ENCODE assay signal across 13 cellular contexts in the genomic region with DNA sequence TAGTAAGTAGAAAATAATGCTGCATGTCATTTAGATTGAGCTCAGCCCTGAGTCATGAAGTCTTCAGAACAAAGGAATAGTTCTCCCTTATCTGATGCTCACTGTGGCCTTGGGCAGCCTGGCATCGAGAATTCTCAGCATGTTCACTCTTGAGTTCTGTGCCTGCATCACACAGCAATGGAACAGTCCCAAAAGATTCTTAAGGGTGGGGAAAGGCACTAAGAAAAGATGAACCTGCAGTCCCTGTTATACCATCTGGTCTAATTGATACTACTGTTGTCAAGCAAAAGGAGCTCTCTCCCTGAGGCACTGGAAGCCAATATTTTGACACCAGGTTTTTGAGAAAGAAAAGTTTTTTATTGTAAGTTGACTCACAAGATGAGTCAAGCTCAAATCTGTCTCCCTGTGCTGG. TPM values are rescaled to one million over a fixed set of nuclear protein-coding genes. Genes with fewer than 3 reads are reported as not detected.
DNase-seq lines count a peak whose midpoint lies in the region; ATAC-seq, FAIRE-seq and TF ChIP-seq lines count a peak whose summit lies in the region.
"Had no signal": no experiment of that assay in that cellular context is flagged by ENCODE, and none has a peak within 500 bp of the region (broad histone marks: within the 10 kb centered on the region; RNA-seq: fewer than 3 reads in every experiment).

No MANE protein-coding gene starts in this region.

- no peak overlapping the region for H3K4me3 ChIP-seq in A549
- H3K4me3 ChIP-seq: psoas muscle, tibial nerve had no signal

- no peak for TF ChIP-seq POLR2A in A549 (IDR thresholded peaks at IDR 0.05; ENCODE audit: low read length)

- H3K9me3 ChIP-seq in A549, result peaks cover 77% of the 10 kb centered on the region
- H3K9me3 ChIP-seq: psoas muscle, tibial nerve had no signal

- CTCF ChIA-PET in A549 (lab: Yijun Ruan, JAX), result interaction anchor here (1.6 kb wide), 1 partner anchor 11 kb away, joined by 5 read pairs; no protein-coding TSS in a partner anchor

- H3K4me1 ChIP-seq in A549, result no peaks in the 10 kb centered on the region
- H3K4me1 ChIP-seq: psoas muscle, tibial nerve had no signal

- H3K27ac ChIP-seq in A549, result no peak overlapping the region
- H3K27ac ChIP-seq: psoas muscle, tibial nerve had no signal

- DNase-seq in A549 (ENCODE audit: low read depth in 1 of 2, low spot score in 1 of 2) (no peak), ELR (ENCODE audit: low read depth) (peak; percentile 48), amniotic epithelial cell (ENCODE audit: low read depth) (peak; percentile 43), kidney glomerular epithelial cell (lab: John Stamatoyannopoulos, UW) (peak; percentile 4), GM03348 (ENCODE audit: low spot score) (no peak)
- no peak for DNase-seq in stimulated activated CD4-positive, alpha-beta T cell treated with anti-CD3 and anti-CD28 coated beads, Interleukin-15, amount 100 ng/mL, for 24 hours
- no peak for DNase-seq in activated T-cell treated with anti-CD3 and anti-CD28 coated beads, Interleukin-2, amount 50 U/mL, for 48 hours
- DNase-seq: activated CD8-positive, alpha-beta memory T cell treated with anti-CD3 and anti-CD28 coated beads, Interleukin-2, amount 50 U/mL, for 4 hours; dermis blood vessel endothelial cell; NCI-H1092 treated with DMSO at 0.1 percent for 48 hours; psoas muscle had no signal

- TF ChIP-seq RAD21 in A549 (conservative IDR thresholded peaks at IDR 0.05 in 1 of 2, IDR thresholded peaks at IDR 0.05 in 1 of 2), result no peak

- 70% methylated on average over 1 of the region's 1 CpG for WGBS in A549 (ENCODE audit: missing lambda C conversion rate)

- POLR2A ChIA-PET in A549 (lab: Yijun Ruan, JAX), result no interaction called here

- TF ChIP-seq EP300 in A549 (IDR thresholded peaks at IDR 0.05), result no peak

- TF ChIP-seq CTCF in A549 (IDR thresholded peaks at IDR 0.05), result no peak

- H3K4me2 ChIP-seq in A549, result no peak overlapping the region

- peak; percentile 18 for FAIRE-seq in A549 (lab: Jason Lieb, UNC)

- ATAC-seq in A549 (no peak; a peak in 1 of 6 replicates), HG03342 (IDR thresholded peaks at IDR 0.05; ENCODE audit: unreplicated experiment) (no peak)
- ATAC-seq: psoas muscle had no signal

TF ChIP-seq in A549, 52 proteins besides CTCF, POLR2A, EP300 and RAD21:
- TF ChIP-seq, protein P1, sequence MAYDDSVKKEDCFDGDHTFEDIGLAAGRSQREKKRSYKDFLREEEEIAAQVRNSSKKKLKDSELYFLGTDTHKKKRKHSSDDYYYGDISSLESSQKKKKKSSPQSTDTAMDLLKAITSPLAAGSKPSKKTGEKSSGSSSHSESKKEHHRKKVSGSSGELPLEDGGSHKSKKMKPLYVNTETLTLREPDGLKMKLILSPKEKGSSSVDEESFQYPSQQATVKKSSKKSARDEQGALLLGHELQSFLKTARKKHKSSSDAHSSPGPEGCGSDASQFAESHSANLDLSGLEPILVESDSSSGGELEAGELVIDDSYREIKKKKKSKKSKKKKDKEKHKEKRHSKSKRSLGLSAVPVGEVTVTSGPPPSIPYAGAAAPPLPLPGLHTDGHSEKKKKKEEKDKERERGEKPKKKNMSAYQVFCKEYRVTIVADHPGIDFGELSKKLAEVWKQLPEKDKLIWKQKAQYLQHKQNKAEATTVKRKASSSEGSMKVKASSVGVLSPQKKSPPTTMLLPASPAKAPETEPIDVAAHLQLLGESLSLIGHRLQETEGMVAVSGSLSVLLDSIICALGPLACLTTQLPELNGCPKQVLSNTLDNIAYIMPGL (CRISPR knock-in tag; IDR thresholded peaks at IDR 0.05; ENCODE audit: borderline replicate concordance), result no peak
- TF ChIP-seq PBX3 (IDR thresholded peaks at IDR 0.05) (no peak), ATOH8 (CRISPR knock-in tag; IDR thresholded peaks at IDR 0.05; ENCODE audit: low read depth) (no peak), RNF2 (IDR thresholded peaks at IDR 0.05; ENCODE audit: borderline replicate concordance, low read depth) (no peak), REST (IDR thresholded peaks at IDR 0.05) (no peak)
- TF ChIP-seq, protein P2, sequence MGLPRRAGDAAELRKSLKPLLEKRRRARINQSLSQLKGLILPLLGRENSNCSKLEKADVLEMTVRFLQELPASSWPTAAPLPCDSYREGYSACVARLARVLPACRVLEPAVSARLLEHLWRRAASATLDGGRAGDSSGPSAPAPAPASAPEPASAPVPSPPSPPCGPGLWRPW (IDR thresholded peaks at IDR 0.05), result no peak

RNA-seq across cellular contexts. Expression of gene ZNF766, which starts 38.2 kb away (rescaled TPM):
- polyA plus RNA-seq in A549 (2011; rRNA removed) (19.3 and 21.9 TPM in 2 replicates), A549 (2017; fragmentation: RNase III; extraction: RNeasy Plus Mini Kit Qiagen cat#74134 plus additional on column Dnase treatment) (11.1 to 11.9 TPM (median 11.2 TPM) in 3 replicates)
- 4.5 and 4.7 TPM in 2 replicates for polyA plus RNA-seq in A549 (2012; cell fraction: cytosol; rRNA removed)
- 2.5 and 3.8 TPM in 2 replicates for polyA plus RNA-seq in A549 (2012; cell fraction: nucleus; rRNA removed)
- 11.6 and 11.7 TPM in 2 replicates for polyA minus RNA-seq in A549 (2011; rRNA and poly(A)+ RNA removed)

RNA-seq across cellular contexts. Expression of gene PPP2R1A, which starts 41.3 kb away (rescaled TPM):
- polyA plus RNA-seq in A549 (2011; rRNA removed) (145 and 201 TPM in 2 replicates), A549 (2017; fragmentation: RNase III; extraction: RNeasy Plus Mini Kit Qiagen cat#74134 plus additional on column Dnase treatment) (144 to 158 TPM (median 154 TPM) in 3 replicates)
- 233 and 279 TPM in 2 replicates for polyA plus RNA-seq in A549 (2012; cell fraction: cytosol; rRNA removed)
- 361 and 420 TPM in 2 replicates for polyA plus RNA-seq in A549 (2012; cell fraction: nucleus; rRNA removed)
- polyA minus RNA-seq in A549 (2011; rRNA and poly(A)+ RNA removed), result 587 and 668 TPM in 2 replicates

RNA-seq across cellular contexts. Expression of gene ZNF836, which starts 59.7 kb away (rescaled TPM):
- polyA plus RNA-seq in A549 (2011; rRNA removed), result 0.83 and 0.85 TPM in 2 replicates
- polyA plus RNA-seq in A549 (2012; cell fraction: cytosol; rRNA removed), result 0.36 and 0.41 TPM in 2 replicates
- polyA plus RNA-seq in A549 (2012; cell fraction: nucleus; rRNA removed), result 0.21 and 0.52 TPM in 2 replicates
- 0.50 to 0.81 TPM (median 0.76 TPM) in 3 replicates for polyA plus RNA-seq in A549 (2017; fragmentation: RNase III; extraction: RNeasy Plus Mini Kit Qiagen cat#74134 plus additional on column Dnase treatment)
- 0.19 and 1.0 TPM in 2 replicates for polyA minus RNA-seq in A549 (2011; rRNA and poly(A)+ RNA removed)

Comparison
In these comparisons a context has a peak if more than half of its experiments do, and no peak if none do; other contexts are left out.
1. DNase-seq: peak in ELR (single experiment), amniotic epithelial cell (single experiment) and kidney glomerular epithelial cell (single experiment); none in A549 (0 of 2), stimulated activated CD4-positive, alpha-beta T cell treated with anti-CD3 and anti-CD28 coated beads, Interleukin-15, amount 100 ng/mL, for 24 hours (single experiment), GM03348 (single experiment) and activated T-cell treated with anti-CD3 and anti-CD28 coated beads, Interleukin-2, amount 50 U/mL, for 48 hours (0 of 2).